ENCODE assay signal across 8 cellular contexts in genomic region chrX:119118780-119119395, GRCh38. TPM values are rescaled to one million over a fixed set of nuclear protein-coding genes. Genes with fewer than 3 reads are reported as not detected.
DNase-seq lines count a peak whose midpoint lies in the region; ATAC-seq and TF ChIP-seq lines count a peak whose summit lies in the region.

No MANE protein-coding gene starts in this region.

- H3K36me3 Mint-ChIP-seq in Caco-2 (ENCODE audit: insufficient read depth, unreplicated experiment): no peaks in the 10 kb centered on the region
- no peaks in the 10 kb centered on the region for H3K36me3 Mint-ChIP-seq in immature natural killer cell

- H3K4me3 ChIP-seq in Caco-2 (ENCODE audit: low read depth, low read length) (no peak overlapping the region), astrocyte of the spinal cord (ENCODE audit: low read depth, low read length) (no peak overlapping the region)

- in situ Hi-C loops in astrocyte of the spinal cord (cut with HindIII; ENCODE audit: low sequenced_read_pairs): no loop called here

- H3K4me3 Mint-ChIP-seq in Caco-2 (ENCODE audit: unreplicated experiment): no peak overlapping the region
- H3K4me3 Mint-ChIP-seq in immature natural killer cell: no peak overlapping the region

- POLR2A ChIA-PET in Caco-2 (lab: Charles Lee): no interaction called here

- no TSS peak for BruUV-seq in Caco-2 (replicated peaks; lab: Mats Ljungman, UMichigan)

- ATAC-seq in GM19351 (IDR thresholded peaks at IDR 0.05; ENCODE audit: unreplicated experiment): peak; percentile 99

- no peaks in the 10 kb centered on the region for H3K27me3 ChIP-seq in Caco-2 (replicated peaks; ENCODE audit: control insufficient read depth, insufficient read depth, low read length)

- no peaks in the 10 kb centered on the region for H3K4me1 ChIP-seq in Caco-2

- H3K9me3 Mint-ChIP-seq in Caco-2 (ENCODE audit: unreplicated experiment) (no peaks in the 10 kb centered on the region), immature natural killer cell (no peaks in the 10 kb centered on the region)

- CTCF ChIA-PET in Caco-2 (lab: Charles Lee): interaction anchor here (1.2 kb wide), 1 partner anchor 76 kb away, joined by 3 read pairs; no protein-coding TSS in a partner anchor

- TF ChIP-seq CTCF in Caco-2 (IDR thresholded peaks at IDR 0.05; ENCODE audit: insufficient read depth in 1 of 2, low read depth in 1 of 2, low read length in 1 of 2, severe bottlenecking in 1 of 2, unreplicated experiment in 1 of 2) (peak in 1 of 2 experiments; percentile 65), astrocyte of the spinal cord (IDR thresholded peaks at IDR 0.05; ENCODE audit: low read depth, low read length) (peak; percentile 83)

- no peaks in the 10 kb centered on the region for H3K36me3 ChIP-seq in Caco-2 (ENCODE audit: control insufficient read depth, insufficient read depth, low read length)

- no peaks in the 10 kb centered on the region for H3K9me3 ChIP-seq in Caco-2

- intact Hi-C loops in Caco-2 (cut with micrococcal nuclease; ENCODE audit: unreplicated experiment): loop anchor here (1.0 to 2.0 kb wide), 4 partner anchors 62 to 148 kb away; no protein-coding TSS in a partner anchor

- DNase-seq in Caco-2: peak; percentile 42 to 46
- DNase-seq in HS-5 (ENCODE audit: low read depth): peak; percentile 10
- peak; percentile 11 for DNase-seq in T follicular helper cell (ENCODE audit: low read depth)
- DNase-seq in astrocyte of the spinal cord (ENCODE audit: low read depth, low spot score): peak; percentile 33
- DNase-seq in immature natural killer cell: peak; percentile 5 to 32 (median 11)
- DNase-seq in stimulated activated CD4-positive, alpha-beta T cell treated with anti-CD3 and anti-CD28 coated beads, Interleukin-2, amount 100 ng/mL, for 24 hours: peak; percentile 43 to 55
- no peak for DNase-seq in GF-D8 (lab: John Stamatoyannopoulos, UW)

- no peaks in the 10 kb centered on the region for H3K4me1 Mint-ChIP-seq in Caco-2 (ENCODE audit: low read depth, unreplicated experiment)
- H3K4me1 Mint-ChIP-seq in immature natural killer cell: no peaks in the 10 kb centered on the region

- H3K27ac Mint-ChIP-seq in Caco-2 (ENCODE audit: unreplicated experiment) (no peak overlapping the region), immature natural killer cell (no peak overlapping the region)

- H3K27me3 Mint-ChIP-seq in Caco-2 (ENCODE audit: insufficient read depth, unreplicated experiment) (peaks cover 3% of the 10 kb centered on the region), immature natural killer cell (ENCODE audit: low read depth in 3 of 3) (peaks cover 5 to 10% (median 5%) of the 10 kb centered on the region in 3 donors)

RNA-seq across cellular contexts. Expression of gene KIAA1210, which starts 8.7 kb away (rescaled TPM):
- total RNA-seq in Caco-2 (2022): not detected in 2 replicates
- polyA plus RNA-seq in immature natural killer cell: not detected

RNA-seq across cellular contexts. Expression of gene CT47C1, which starts 46.1 kb away (rescaled TPM):
- not detected in 2 replicates for total RNA-seq in Caco-2 (2022)
- polyA plus RNA-seq in immature natural killer cell: not detected
